In genomic region chr5:115342593-115343377, GRCh38 we compare ENCODE assay signal across 24 cellular contexts.
"Had no signal": no experiment of that assay in that cellular context is flagged by ENCODE, and none has a peak within 500 bp of the region (broad histone marks: within the 10 kb centered on the region; RNA-seq: fewer than 3 reads in every experiment).

No MANE protein-coding gene starts in this region.

- ATAC-seq: activated T-helper 17 cell treated with anti-CD3 and anti-CD28 coated beads, Interleukin-2, amount 50 U/mL, for 72 hours; body of pancreas; stimulated activated naive CD8-positive, alpha-beta T cell treated with anti-CD3 and anti-CD28 coated beads, Interleukin-15, amount 100 ng/mL, for 72 hours had no signal

- H3K36me3 Mint-ChIP-seq: activated naive CD8-positive, alpha-beta T cell treated with anti-CD3 and anti-CD28 coated beads for 36 hours had no signal

- H3K9me3 Mint-ChIP-seq: activated CD4-positive, alpha-beta memory T cell treated with anti-CD3 and anti-CD28 coated beads, Interleukin-2, amount 10 ng/mL, durations not matched to agents 7 days and 5 days; activated T-helper 17 cell treated with anti-CD3 and anti-CD28 coated beads, Interleukin-2, amount 50 U/mL, for 72 hours; nephron progenitor cell; stimulated activated naive CD8-positive, alpha-beta T cell treated with anti-CD3 and anti-CD28 coated beads, Interleukin-15, amount 100 ng/mL, for 72 hours had no signal

- H3K27me3 ChIP-seq: body of pancreas, colonic mucosa, vagina had no signal

- H3K27ac Mint-ChIP-seq: activated CD4-positive, alpha-beta memory T cell treated with anti-CD3 and anti-CD28 coated beads, Interleukin-2, amount 10 ng/mL, durations not matched to agents 7 days and 5 days; activated naive CD8-positive, alpha-beta T cell treated with anti-CD3 and anti-CD28 coated beads for 36 hours; activated T-helper 17 cell treated with anti-CD3 and anti-CD28 coated beads, Interleukin-2, amount 50 U/mL, for 72 hours; nephron progenitor cell; stimulated activated naive CD8-positive, alpha-beta T cell treated with anti-CD3 and anti-CD28 coated beads, Interleukin-15, amount 100 ng/mL, for 72 hours had no signal

- H3K9me3 ChIP-seq: body of pancreas, colonic mucosa, vagina had no signal

- H3K4me1 Mint-ChIP-seq: activated CD4-positive, alpha-beta memory T cell treated with anti-CD3 and anti-CD28 coated beads, Interleukin-2, amount 10 ng/mL, durations not matched to agents 7 days and 5 days; activated naive CD8-positive, alpha-beta T cell treated with anti-CD3 and anti-CD28 coated beads for 36 hours; activated T-helper 17 cell treated with anti-CD3 and anti-CD28 coated beads, Interleukin-2, amount 50 U/mL, for 72 hours; stimulated activated naive CD8-positive, alpha-beta T cell treated with anti-CD3 and anti-CD28 coated beads, Interleukin-15, amount 100 ng/mL, for 72 hours had no signal

- H3K4me3 Mint-ChIP-seq: activated CD4-positive, alpha-beta memory T cell treated with anti-CD3 and anti-CD28 coated beads, Interleukin-2, amount 10 ng/mL, durations not matched to agents 7 days and 5 days; activated naive CD8-positive, alpha-beta T cell treated with anti-CD3 and anti-CD28 coated beads for 36 hours; activated T-helper 17 cell treated with anti-CD3 and anti-CD28 coated beads, Interleukin-2, amount 50 U/mL, for 72 hours; nephron progenitor cell; stimulated activated naive CD8-positive, alpha-beta T cell treated with anti-CD3 and anti-CD28 coated beads, Interleukin-15, amount 100 ng/mL, for 72 hours had no signal

- DNase-seq: activated CD4-positive, alpha-beta memory T cell treated with anti-CD3 and anti-CD28 coated beads, Interleukin-2, amount 10 ng/mL, durations not matched to agents 7 days and 5 days; activated CD4-positive, alpha-beta T cell treated with anti-CD3 and anti-CD28 coated beads for 4 hours; activated naive CD4-positive, alpha-beta T cell; activated naive CD8-positive, alpha-beta T cell treated with anti-CD3 and anti-CD28 coated beads for 36 hours; activated T-cell treated with anti-CD3 and anti-CD28 coated beads, Interleukin-2, amount 50 U/mL, for 1 hour; amygdala; body of pancreas; caudate nucleus; colonic mucosa; kidney; left ventricle myocardium inferior; mammary epithelial cell; midbrain; nephron progenitor cell; occipital lobe; posterior cingulate gyrus; retina; stimulated activated CD4-positive, alpha-beta T cell treated with anti-CD3 and anti-CD28 coated beads, Interleukin-15, amount 100 ng/mL, for 24 hours; stimulated activated CD4-positive, alpha-beta T cell treated with anti-CD3 and anti-CD28 coated beads, Interleukin-4, amount 100 ng/mL, for 1 hour; stimulated activated naive CD8-positive, alpha-beta T cell treated with anti-CD3 and anti-CD28 coated beads, Interleukin-15, amount 100 ng/mL, for 72 hours; trophoblast cell; WERI-Rb-1 had no signal

- H3K36me3 ChIP-seq: colonic mucosa, left ventricle myocardium inferior, vagina, WERI-Rb-1 had no signal

- H3K27ac ChIP-seq: body of pancreas, colonic mucosa, left ventricle myocardium inferior, vagina, WERI-Rb-1 had no signal

- H3K4me1 ChIP-seq: colonic mucosa, left ventricle myocardium inferior, vagina had no signal

- H3K4me3 ChIP-seq: body of pancreas, colonic mucosa, left ventricle myocardium inferior, vagina had no signal
